In genomic region chr6:136523196-136523595, GRCh38 we compare ENCODE assay signal across 21 cellular contexts. TPM values are rescaled to one million over a fixed set of nuclear protein-coding genes. Genes with fewer than 3 reads are reported as not detected.
A peak's percentile ranks its signal among the peaks of the same experiment; 100 is the strongest.
DNase-seq lines count a peak whose midpoint lies in the region; ATAC-seq and TF ChIP-seq lines count a peak whose summit lies in the region.
"Had no signal": no experiment of that assay in that cellular context is flagged by ENCODE, and none has a peak within 500 bp of the region (broad histone marks: within the 10 kb centered on the region; RNA-seq: fewer than 3 reads in every experiment).

No MANE protein-coding gene starts in this region.

- H3K4me1 Mint-ChIP-seq in activated T-cell treated with anti-CD3 and anti-CD28 coated beads, Interleukin-2, amount 50 U/mL, for 72 hours (ENCODE audit: low read depth), result peaks cover 21% of the 10 kb centered on the region
- peaks cover 11% of the 10 kb centered on the region for H3K4me1 Mint-ChIP-seq in activated T-cell treated with anti-CD3 and anti-CD28 coated beads, Interleukin-2, amount 50 U/mL, for 4 hours (ENCODE audit: low read depth)

- intact Hi-C loops in breast epithelium (cut with DNase I; ENCODE audit: low total_unique reads), result no loop called here

- H3K9me3 Mint-ChIP-seq in activated T-cell treated with anti-CD3 and anti-CD28 coated beads, Interleukin-2, amount 50 U/mL, for 72 hours, result no peaks in the 10 kb centered on the region
- no peaks in the 10 kb centered on the region for H3K9me3 Mint-ChIP-seq in activated naive CD4-positive, alpha-beta T cell treated with anti-CD3 and anti-CD28 coated beads, Interleukin-2, amount 50 U/mL, for 72 hours
- H3K9me3 Mint-ChIP-seq in activated T-cell treated with anti-CD3 and anti-CD28 coated beads, Interleukin-2, amount 50 U/mL, for 4 hours, result no peaks in the 10 kb centered on the region
- H3K9me3 Mint-ChIP-seq: CD4-positive, CD25-positive, alpha-beta regulatory T cell had no signal

- no peaks in the 10 kb centered on the region for H3K36me3 ChIP-seq in breast epithelium
- H3K36me3 ChIP-seq: BLaER1, MG63 had no signal

- no peak for TF ChIP-seq CTCF in breast epithelium (IDR thresholded peaks at IDR 0.05)

- H3K4me3 ChIP-seq in breast epithelium, result no peak overlapping the region
- H3K4me3 ChIP-seq: BLaER1, GM23248, MG63 had no signal

- H3K27ac ChIP-seq in cingulate gyrus (ENCODE audit: low read depth, low read length) (peak overlapping the region; percentile 84), layer of hippocampus (ENCODE audit: low read depth, low read length) (peak overlapping the region; percentile 90), substantia nigra (ENCODE audit: low read depth, low read length, poor library complexity, severe bottlenecking) (peak overlapping the region; percentile 98), breast epithelium (no peak overlapping the region)
- H3K27ac ChIP-seq: BLaER1, GM23248 had no signal

- no peaks in the 10 kb centered on the region for H3K9me3 ChIP-seq in breast epithelium
- H3K9me3 ChIP-seq: BLaER1, MG63 had no signal

- no peak overlapping the region for H3K4me3 Mint-ChIP-seq in activated T-cell treated with anti-CD3 and anti-CD28 coated beads, Interleukin-2, amount 50 U/mL, for 72 hours
- no peak overlapping the region for H3K4me3 Mint-ChIP-seq in activated T-cell treated with anti-CD3 and anti-CD28 coated beads, Interleukin-2, amount 50 U/mL, for 4 hours
- H3K4me3 Mint-ChIP-seq: CD4-positive, CD25-positive, alpha-beta regulatory T cell had no signal

- no peak for ATAC-seq in activated T-cell treated with anti-CD3 and anti-CD28 coated beads, Interleukin-2, amount 50 U/mL, for 72 hours (replicated peaks in 1 of 2)
- no peak for ATAC-seq in activated naive CD4-positive, alpha-beta T cell treated with anti-CD3 and anti-CD28 coated beads, Interleukin-2, amount 50 U/mL, for 72 hours
- ATAC-seq in activated T-cell treated with anti-CD3 and anti-CD28 coated beads, Interleukin-2, amount 50 U/mL, for 4 hours, result no peak
- ATAC-seq: PC-3 had no signal

- H3K27me3 ChIP-seq in layer of hippocampus (ENCODE audit: control insufficient read depth, insufficient read depth, low read length), result no peaks in the 10 kb centered on the region
- H3K27me3 ChIP-seq in breast epithelium, result no peaks in the 10 kb centered on the region
- H3K27me3 ChIP-seq: BLaER1 had no signal

- no peak overlapping the region for H3K27ac Mint-ChIP-seq in activated T-cell treated with anti-CD3 and anti-CD28 coated beads, Interleukin-2, amount 50 U/mL, for 72 hours
- no peak overlapping the region for H3K27ac Mint-ChIP-seq in activated naive CD4-positive, alpha-beta T cell treated with anti-CD3 and anti-CD28 coated beads, Interleukin-2, amount 50 U/mL, for 72 hours
- H3K27ac Mint-ChIP-seq: CD4-positive, CD25-positive, alpha-beta regulatory T cell had no signal

- peaks cover 0 to 5% of the 10 kb centered on the region in 2 donors for H3K4me1 ChIP-seq in breast epithelium
- H3K4me1 ChIP-seq: BLaER1 had no signal

- no peak for TF ChIP-seq POLR2A in breast epithelium (IDR thresholded peaks at IDR 0.05)

- DNase-seq in Ammon's horn (ENCODE audit: low spot score) (peak; percentile 45), substantia nigra (lab: John Stamatoyannopoulos, UW) (peak in 4 of 49 donors; percentile 11 to 26 (median 25)), breast epithelium (ENCODE audit: low spot score in 2 of 2) (no peak)
- no peak for DNase-seq in activated T-cell treated with anti-CD3 and anti-CD28 coated beads, Interleukin-2, amount 50 U/mL, for 72 hours
- no peak for DNase-seq in activated naive CD4-positive, alpha-beta T cell treated with anti-CD3 and anti-CD28 coated beads, Interleukin-2, amount 50 U/mL, for 72 hours (ENCODE audit: low spot score in 2 of 2)
- DNase-seq in activated T-cell treated with anti-CD3 and anti-CD28 coated beads, Interleukin-2, amount 50 U/mL, for 4 hours, result no peak
- DNase-seq: 8988T; CD4-positive, CD25-positive, alpha-beta regulatory T cell; GM23248; H7; KBM-7; MG63; NCI-H2029; NCI-H446 treated with DMSO at 0.1 percent for 48 hours; NCI-H526; NCI-H82; NK-92 treated with Interleukin-12 subunit alpha and Interleukin-12 subunit beta, amount 100 ng/mL, for 24 hours; PC-3 had no signal

- H3K27me3 Mint-ChIP-seq in activated T-cell treated with anti-CD3 and anti-CD28 coated beads, Interleukin-2, amount 50 U/mL, for 72 hours (ENCODE audit: low read depth), result peaks cover 27% of the 10 kb centered on the region
- peaks cover 11% of the 10 kb centered on the region for H3K27me3 Mint-ChIP-seq in activated T-cell treated with anti-CD3 and anti-CD28 coated beads, Interleukin-2, amount 50 U/mL, for 4 hours (ENCODE audit: low read depth)

- H3K36me3 Mint-ChIP-seq in activated T-cell treated with anti-CD3 and anti-CD28 coated beads, Interleukin-2, amount 50 U/mL, for 72 hours (ENCODE audit: insufficient read depth in 2 of 2), result no peaks in the 10 kb centered on the region
- no peaks in the 10 kb centered on the region for H3K36me3 Mint-ChIP-seq in activated naive CD4-positive, alpha-beta T cell treated with anti-CD3 and anti-CD28 coated beads, Interleukin-2, amount 50 U/mL, for 72 hours
- H3K36me3 Mint-ChIP-seq in activated T-cell treated with anti-CD3 and anti-CD28 coated beads, Interleukin-2, amount 50 U/mL, for 4 hours (ENCODE audit: insufficient read depth), result no peaks in the 10 kb centered on the region
- H3K36me3 Mint-ChIP-seq: CD4-positive, CD25-positive, alpha-beta regulatory T cell had no signal

RNA-seq across cellular contexts. Expression of gene MAP7, which starts 27.0 kb away (rescaled TPM):
- 1 to 10 TPM; 1.3 to 1.4 TPM for total RNA-seq in activated T-cell treated with anti-CD3 and anti-CD28 coated beads, Interleukin-2, amount 50 U/mL, for 72 hours
- total RNA-seq in breast epithelium, result 10 to 100 TPM; 14.2 to 42.4 (median 16.4) TPM
- 1 to 10 TPM; 1.3 to 2.7 TPM for total RNA-seq in activated naive CD4-positive, alpha-beta T cell treated with anti-CD3 and anti-CD28 coated beads, Interleukin-2, amount 50 U/mL, for 72 hours
- total RNA-seq in activated T-cell treated with anti-CD3 and anti-CD28 coated beads, Interleukin-2, amount 50 U/mL, for 4 hours, result 1 to 10 TPM in 1 of 3 donors, under 1 TPM in 2; 0.46 to 1.3 (median 0.49) TPM

Comparison
In these comparisons a context has a peak if more than half of its experiments do, and no peak if none do; other contexts are left out.
1. H3K27ac ChIP-seq: peak in cingulate gyrus (single experiment), layer of hippocampus (single experiment) and substantia nigra (single experiment); none in breast epithelium (0 of 2).
2. RNA of gene MAP7, which starts 27.0 kb away (total RNA-seq): 14.2 to 42.4 TPM in breast epithelium; 1.3 to 2.7 TPM in activated naive CD4-positive, alpha-beta T cell treated with anti-CD3 and anti-CD28 coated beads, Interleukin-2, amount 50 U/mL, for 72 hours, 1.3 to 1.4 TPM in activated T-cell treated with anti-CD3 and anti-CD28 coated beads, Interleukin-2, amount 50 U/mL, for 72 hours and 0.46 to 1.3 TPM in activated T-cell treated with anti-CD3 and anti-CD28 coated beads, Interleukin-2, amount 50 U/mL, for 4 hours; every median in the first group is over 4 times any median in the second.